ENCODE assay signal across 8 cellular contexts in the genomic region with DNA sequence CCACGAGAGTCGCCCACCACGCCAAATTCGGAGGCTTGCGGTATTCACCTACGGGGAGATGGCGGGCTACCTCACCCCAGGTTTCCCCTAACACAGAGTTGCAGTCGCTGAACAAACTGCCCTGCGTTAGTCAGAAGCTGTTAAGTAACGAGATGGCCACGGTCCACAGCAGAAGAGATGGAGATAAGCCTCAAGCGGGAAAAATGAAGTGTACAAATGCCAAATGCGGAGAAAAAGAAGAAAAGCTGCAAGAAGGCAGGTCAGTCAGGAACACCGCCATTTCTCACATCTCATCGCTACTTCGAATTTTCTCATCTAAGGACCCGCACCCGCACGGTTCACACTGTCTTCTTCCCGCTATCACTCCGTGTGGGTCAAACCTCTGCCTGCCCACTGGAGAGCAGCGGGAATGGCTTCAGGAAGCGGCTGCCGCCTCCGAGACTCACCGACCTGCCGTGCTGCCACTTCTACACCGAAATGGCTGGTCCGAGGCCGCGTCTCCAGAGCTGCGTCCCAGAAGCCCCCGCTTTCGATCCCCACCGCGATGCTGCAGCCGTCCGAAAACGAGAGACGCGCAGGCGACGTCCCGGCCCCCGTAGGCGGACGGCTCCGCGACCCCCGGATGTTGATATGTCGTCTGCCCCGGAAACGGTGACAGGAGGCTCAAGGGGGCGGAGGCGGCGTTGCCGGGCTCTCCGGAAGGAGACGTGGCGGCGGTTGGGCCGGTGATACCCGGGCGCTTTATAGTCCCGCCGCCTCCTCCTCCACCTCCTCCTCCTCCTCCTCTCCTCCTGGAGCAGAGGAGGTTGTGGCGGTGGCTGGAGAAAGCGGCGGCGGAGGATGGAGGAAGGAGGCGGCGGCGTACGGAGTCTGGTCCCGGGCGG. TPM values are rescaled to one million over a fixed set of nuclear protein-coding genes. Genes with fewer than 3 reads are reported as not detected.
DNase-seq lines count a peak whose midpoint lies in the region; ATAC-seq and TF ChIP-seq lines count a peak whose summit lies in the region.

A gene with protein sequence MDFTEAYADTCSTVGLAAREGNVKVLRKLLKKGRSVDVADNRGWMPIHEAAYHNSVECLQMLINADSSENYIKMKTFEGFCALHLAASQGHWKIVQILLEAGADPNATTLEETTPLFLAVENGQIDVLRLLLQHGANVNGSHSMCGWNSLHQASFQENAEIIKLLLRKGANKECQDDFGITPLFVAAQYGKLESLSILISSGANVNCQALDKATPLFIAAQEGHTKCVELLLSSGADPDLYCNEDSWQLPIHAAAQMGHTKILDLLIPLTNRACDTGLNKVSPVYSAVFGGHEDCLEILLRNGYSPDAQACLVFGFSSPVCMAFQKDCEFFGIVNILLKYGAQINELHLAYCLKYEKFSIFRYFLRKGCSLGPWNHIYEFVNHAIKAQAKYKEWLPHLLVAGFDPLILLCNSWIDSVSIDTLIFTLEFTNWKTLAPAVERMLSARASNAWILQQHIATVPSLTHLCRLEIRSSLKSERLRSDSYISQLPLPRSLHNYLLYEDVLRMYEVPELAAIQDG (minus strand): TSS at position 583 of the 884 bp plus-strand sequence. CDS start 21,381 bp downstream, outside the sequence.
A gene with protein sequence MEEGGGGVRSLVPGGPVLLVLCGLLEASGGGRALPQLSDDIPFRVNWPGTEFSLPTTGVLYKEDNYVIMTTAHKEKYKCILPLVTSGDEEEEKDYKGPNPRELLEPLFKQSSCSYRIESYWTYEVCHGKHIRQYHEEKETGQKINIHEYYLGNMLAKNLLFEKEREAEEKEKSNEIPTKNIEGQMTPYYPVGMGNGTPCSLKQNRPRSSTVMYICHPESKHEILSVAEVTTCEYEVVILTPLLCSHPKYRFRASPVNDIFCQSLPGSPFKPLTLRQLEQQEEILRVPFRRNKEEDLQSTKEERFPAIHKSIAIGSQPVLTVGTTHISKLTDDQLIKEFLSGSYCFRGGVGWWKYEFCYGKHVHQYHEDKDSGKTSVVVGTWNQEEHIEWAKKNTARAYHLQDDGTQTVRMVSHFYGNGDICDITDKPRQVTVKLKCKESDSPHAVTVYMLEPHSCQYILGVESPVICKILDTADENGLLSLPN (plus strand): TSS at position 674 of the 884 bp plus-strand sequence. CDS start 167 bp downstream, at position 841.

- no peaks in the 10 kb centered on the region for H3K27me3 Mint-ChIP-seq in T-helper 17 cell

- intact Hi-C loops in left ventricle myocardium superior (cut with micrococcal nuclease) (no loop called here), psoas muscle (cut with DNase I) (no loop called here)

- peak; percentile 87 for DNase-seq in NCI-H1694 treated with DMSO at 0.1 percent for 48 hours (lab: John Stamatoyannopoulos, UW)
- peak; percentile 73 to 81 (median 80) for DNase-seq in T-helper 17 cell
- peak; percentile 38 to 94 (median 86) for DNase-seq in amygdala (lab: John Stamatoyannopoulos, UW)
- DNase-seq in left ventricle myocardium superior, result peak; percentile 93
- peak; percentile 91 to 95 for DNase-seq in psoas muscle

- peak within 1 kb of the TSS; percentile 100 for H3K4me3 Mint-ChIP-seq in T-helper 17 cell

- no peaks in the 10 kb centered on the region for H3K27me3 ChIP-seq in psoas muscle (ENCODE audit: insufficient read depth in 3 of 3, low read length in 2 of 3)

- H3K9me3 ChIP-seq in T-helper 17 cell (ENCODE audit: control insufficient read depth, low read length, poor library complexity, severe bottlenecking) (no peaks in the 10 kb centered on the region), psoas muscle (no peaks in the 10 kb centered on the region)

- H3K4me1 ChIP-seq in psoas muscle, result peaks cover 33% of the 10 kb centered on the region
- peaks cover 2% of the 10 kb centered on the region for H3K4me1 ChIP-seq in urinary bladder (ENCODE audit: insufficient read depth)

- H3K36me3 ChIP-seq in psoas muscle (ENCODE audit: insufficient read depth in 1 of 2, low read depth in 1 of 2) (peaks cover 0 to 2% of the 10 kb centered on the region in 2 donors), urinary bladder (ENCODE audit: insufficient read depth) (no peaks in the 10 kb centered on the region)

- peak within 1 kb of the TSS; percentile 98 for H3K27ac Mint-ChIP-seq in T-helper 17 cell

- peak; percentile 96 for ATAC-seq in GM18498 (IDR thresholded peaks at IDR 0.05; ENCODE audit: unreplicated experiment)
- ATAC-seq in HG02884 (IDR thresholded peaks at IDR 0.05; ENCODE audit: unreplicated experiment), result peak; percentile 91
- peak; percentile 88 for ATAC-seq in T-helper 17 cell
- peak; percentile 98 for ATAC-seq in left ventricle myocardium superior
- peak; percentile 95 to 98 (median 98) for ATAC-seq in psoas muscle

- H3K27ac ChIP-seq in psoas muscle (peak within 1 kb of the TSS; percentile 85), urinary bladder (ENCODE audit: low read depth) (peak within 1 kb of the TSS; percentile 60)

- H3K4me3 ChIP-seq in psoas muscle (peak within 1 kb of the TSS; percentile 78), urinary bladder (ENCODE audit: low read depth, low read length) (peak within 1 kb of the TSS; percentile 77)

- H3K4me1 Mint-ChIP-seq in T-helper 17 cell, result peaks cover 41% of the 10 kb centered on the region

- WGBS in psoas muscle, 3 donors, result 1% methylated on average over 63 to 75 of the region's 76 CpGs
- under 1% methylated on average over 76 of the region's 76 CpGs for WGBS in urinary bladder

- H3K36me3 Mint-ChIP-seq in T-helper 17 cell (ENCODE audit: low read depth), result peaks cover 10% of the 10 kb centered on the region

- TF ChIP-seq CTCF in psoas muscle (IDR thresholded peaks at IDR 0.05), result no peak

RNA-seq across cellular contexts. Expression of the first gene that starts in this region (rescaled TPM):
- total RNA-seq in T-helper 17 cell (10 to 100 TPM; 26.0 to 29.1 TPM), left ventricle myocardium superior (11.7 TPM), psoas muscle (1 to 10 TPM; 3.5 to 6.8 (median 5.9) TPM), urinary bladder (51.2 TPM)
- polyA plus RNA-seq in psoas muscle (1 to 10 TPM; 2.9 to 6.4 (median 3.8) TPM), urinary bladder (9.0 TPM)

RNA-seq across cellular contexts. Expression of the second gene that starts in this region (rescaled TPM):
- total RNA-seq in T-helper 17 cell (10 to 100 TPM; 16.6 to 17.8 TPM), left ventricle myocardium superior (35.5 TPM), psoas muscle (10 to 100 TPM; 23.8 to 27.1 (median 25.5) TPM), urinary bladder (97.7 TPM)
- polyA plus RNA-seq in psoas muscle (10 to 100 TPM; 28.2 to 49.6 (median 34.4) TPM), urinary bladder (49.7 TPM)

Comparison
In these comparisons a context has a peak if more than half of its experiments do, and no peak if none do; other contexts are left out.
1. Peak in every context shown above with its lines: DNase-seq, ATAC-seq, H3K4me3 ChIP-seq and H3K27ac ChIP-seq.